In genomic region chr6:6039946-6040509, GRCh38 we compare ENCODE assay signal across 15 cellular contexts. TPM values are rescaled to one million over a fixed set of nuclear protein-coding genes. Genes with fewer than 3 reads are reported as not detected.
DNase-seq lines count a peak whose midpoint lies in the region; ATAC-seq and TF ChIP-seq lines count a peak whose summit lies in the region.
"Had no signal": no experiment of that assay in that cellular context is flagged by ENCODE, and none has a peak within 500 bp of the region (broad histone marks: within the 10 kb centered on the region; RNA-seq: fewer than 3 reads in every experiment).

No MANE protein-coding gene starts in this region.

- no peak overlapping the region for H3K27ac Mint-ChIP-seq in activated CD8-positive, alpha-beta T cell treated with anti-CD3 and anti-CD28 coated beads for 36 hours
- H3K27ac Mint-ChIP-seq in activated CD8-positive, alpha-beta T cell treated with anti-CD3 and anti-CD28 coated beads, Interleukin-2, amount 10 ng/mL, durations not matched to agents 7 days and 5 days: no peak overlapping the region
- H3K27ac Mint-ChIP-seq in stimulated activated naive B cell treated with anti-CD40 and anti-IgM and Interleukin-4, amounts not matched to agents 10 μg/mL and 1 μg/mL and 100 μg/mL, for 72 hours: no peak overlapping the region
- H3K27ac Mint-ChIP-seq: H9 had no signal

- peak; percentile 24 for ATAC-seq in activated CD8-positive, alpha-beta T cell treated with anti-CD3 and anti-CD28 coated beads for 36 hours
- ATAC-seq in activated CD8-positive, alpha-beta T cell treated with anti-CD3 and anti-CD28 coated beads, Interleukin-2, amount 10 ng/mL, durations not matched to agents 7 days and 5 days: no peak
- ATAC-seq in HG02610 (IDR thresholded peaks at IDR 0.05; ENCODE audit: unreplicated experiment) (peak; percentile 56), HG03108 (IDR thresholded peaks at IDR 0.05; ENCODE audit: unreplicated experiment) (no peak)
- ATAC-seq in stimulated activated naive B cell treated with anti-CD40 and anti-IgM and Interleukin-4, amounts not matched to agents 10 μg/mL and 1 μg/mL and 100 μg/mL, for 72 hours (replicated peaks): peak; percentile 39 to 73
- ATAC-seq: SK-N-SH treated with all-trans-retinoic acid at 6 μM for 48 hours had no signal

- no peak for TF ChIP-seq POLR2A in NB4 (IDR thresholded peaks at IDR 0.05; ENCODE audit: extremely low read depth, insufficient read length)

- H3K4me1 Mint-ChIP-seq in activated CD8-positive, alpha-beta T cell treated with anti-CD3 and anti-CD28 coated beads for 36 hours (ENCODE audit: low read depth): no peaks in the 10 kb centered on the region
- no peaks in the 10 kb centered on the region for H3K4me1 Mint-ChIP-seq in activated CD8-positive, alpha-beta T cell treated with anti-CD3 and anti-CD28 coated beads, Interleukin-2, amount 10 ng/mL, durations not matched to agents 7 days and 5 days (ENCODE audit: low read depth)
- H3K4me1 Mint-ChIP-seq in stimulated activated naive B cell treated with anti-CD40 and anti-IgM and Interleukin-4, amounts not matched to agents 10 μg/mL and 1 μg/mL and 100 μg/mL, for 72 hours: no peaks in the 10 kb centered on the region
- H3K4me1 Mint-ChIP-seq: H9 had no signal

- no peak overlapping the region for H3K4me3 Mint-ChIP-seq in activated CD8-positive, alpha-beta T cell treated with anti-CD3 and anti-CD28 coated beads for 36 hours
- no peak overlapping the region for H3K4me3 Mint-ChIP-seq in activated CD8-positive, alpha-beta T cell treated with anti-CD3 and anti-CD28 coated beads, Interleukin-2, amount 10 ng/mL, durations not matched to agents 7 days and 5 days
- no peak overlapping the region for H3K4me3 Mint-ChIP-seq in stimulated activated naive B cell treated with anti-CD40 and anti-IgM and Interleukin-4, amounts not matched to agents 10 μg/mL and 1 μg/mL and 100 μg/mL, for 72 hours
- H3K4me3 Mint-ChIP-seq: H9 had no signal

- CTCF ChIA-PET in activated CD8-positive, alpha-beta T cell treated with anti-CD3 and anti-CD28 coated beads for 36 hours (lab: Charles Lee): no interaction called here
- CTCF ChIA-PET in activated CD8-positive, alpha-beta T cell treated with anti-CD3 and anti-CD28 coated beads, Interleukin-2, amount 10 ng/mL, durations not matched to agents 7 days and 5 days (lab: Charles Lee): no interaction called here

- no peaks in the 10 kb centered on the region for H3K36me3 Mint-ChIP-seq in activated CD8-positive, alpha-beta T cell treated with anti-CD3 and anti-CD28 coated beads for 36 hours (ENCODE audit: low read depth)
- H3K36me3 Mint-ChIP-seq in activated CD8-positive, alpha-beta T cell treated with anti-CD3 and anti-CD28 coated beads, Interleukin-2, amount 10 ng/mL, durations not matched to agents 7 days and 5 days (ENCODE audit: low read depth): no peaks in the 10 kb centered on the region
- H3K36me3 Mint-ChIP-seq in stimulated activated naive B cell treated with anti-CD40 and anti-IgM and Interleukin-4, amounts not matched to agents 10 μg/mL and 1 μg/mL and 100 μg/mL, for 72 hours: no peaks in the 10 kb centered on the region

- TF ChIP-seq CTCF in activated CD8-positive, alpha-beta T cell treated with anti-CD3 and anti-CD28 coated beads for 36 hours (IDR thresholded peaks at IDR 0.05): no peak
- TF ChIP-seq CTCF in NB4 (IDR thresholded peaks at IDR 0.05; ENCODE audit: low read depth, low read length): no peak

- H3K9me3 Mint-ChIP-seq in activated CD8-positive, alpha-beta T cell treated with anti-CD3 and anti-CD28 coated beads for 36 hours: no peaks in the 10 kb centered on the region
- no peaks in the 10 kb centered on the region for H3K9me3 Mint-ChIP-seq in activated CD8-positive, alpha-beta T cell treated with anti-CD3 and anti-CD28 coated beads, Interleukin-2, amount 10 ng/mL, durations not matched to agents 7 days and 5 days (ENCODE audit: insufficient read depth)
- H3K9me3 Mint-ChIP-seq in stimulated activated naive B cell treated with anti-CD40 and anti-IgM and Interleukin-4, amounts not matched to agents 10 μg/mL and 1 μg/mL and 100 μg/mL, for 72 hours: peaks cover 0 to 1% of the 10 kb centered on the region in 2 donors
- H3K9me3 Mint-ChIP-seq: H9 had no signal

- intact Hi-C loops in activated CD8-positive, alpha-beta T cell treated with anti-CD3 and anti-CD28 coated beads for 36 hours (cut with micrococcal nuclease): no loop called here

- H3K4me3 ChIP-seq in NB4 (ENCODE audit: low read depth, low read length): no peak overlapping the region
- H3K4me3 ChIP-seq: Peyer's patch had no signal

- POLR2A ChIA-PET in activated CD8-positive, alpha-beta T cell treated with anti-CD3 and anti-CD28 coated beads for 36 hours (lab: Charles Lee): no interaction called here
- POLR2A ChIA-PET in activated CD8-positive, alpha-beta T cell treated with anti-CD3 and anti-CD28 coated beads, Interleukin-2, amount 10 ng/mL, durations not matched to agents 7 days and 5 days (lab: Charles Lee): no interaction called here

- DNase-seq in activated CD8-positive, alpha-beta T cell treated with anti-CD3 and anti-CD28 coated beads for 36 hours: no peak
- no peak for DNase-seq in activated CD8-positive, alpha-beta T cell treated with anti-CD3 and anti-CD28 coated beads, Interleukin-2, amount 10 ng/mL, durations not matched to agents 7 days and 5 days
- peak; percentile 29 for DNase-seq in NB4 (ENCODE audit: low read depth)
- no peak for DNase-seq in stimulated activated naive B cell treated with anti-CD40 and anti-IgM and Interleukin-4, amounts not matched to agents 10 μg/mL and 1 μg/mL and 100 μg/mL, for 72 hours
- no peak for DNase-seq in activated CD8-positive, alpha-beta memory T cell treated with anti-CD3 and anti-CD28 coated beads for 24 hours
- DNase-seq in activated CD4-positive, CD25-positive, alpha-beta regulatory T cell (lab: John Stamatoyannopoulos, UW): no peak
- DNase-seq: H9, NCI-H1092, NCI-H1694, NCI-H446, Peyer's patch, SHP77 had no signal

- H3K27me3 Mint-ChIP-seq in activated CD8-positive, alpha-beta T cell treated with anti-CD3 and anti-CD28 coated beads for 36 hours: peaks cover 12% of the 10 kb centered on the region
- H3K27me3 Mint-ChIP-seq in activated CD8-positive, alpha-beta T cell treated with anti-CD3 and anti-CD28 coated beads, Interleukin-2, amount 10 ng/mL, durations not matched to agents 7 days and 5 days (ENCODE audit: low read depth): peaks cover 13% of the 10 kb centered on the region
- peaks cover 35 to 37% of the 10 kb centered on the region in 2 donors for H3K27me3 Mint-ChIP-seq in stimulated activated naive B cell treated with anti-CD40 and anti-IgM and Interleukin-4, amounts not matched to agents 10 μg/mL and 1 μg/mL and 100 μg/mL, for 72 hours

RNA-seq across cellular contexts. Expression of gene NRN1, which starts 33.3 kb away (rescaled TPM):
- total RNA-seq in activated CD8-positive, alpha-beta T cell treated with anti-CD3 and anti-CD28 coated beads for 36 hours: 1 to 10 TPM; 5.9 to 7.1 TPM
- 10 to 100 TPM; 13.3 to 15.3 TPM for total RNA-seq in activated CD8-positive, alpha-beta T cell treated with anti-CD3 and anti-CD28 coated beads, Interleukin-2, amount 10 ng/mL, durations not matched to agents 7 days and 5 days
- total RNA-seq: H9 had no signal

Comparison
In these comparisons a context has a peak if more than half of its experiments do, and no peak if none do; other contexts are left out.
1. ATAC-seq: peak in activated CD8-positive, alpha-beta T cell treated with anti-CD3 and anti-CD28 coated beads for 36 hours (single experiment), HG02610 (single experiment) and stimulated activated naive B cell treated with anti-CD40 and anti-IgM and Interleukin-4, amounts not matched to agents 10 μg/mL and 1 μg/mL and 100 μg/mL, for 72 hours (2 of 2); none in activated CD8-positive, alpha-beta T cell treated with anti-CD3 and anti-CD28 coated beads, Interleukin-2, amount 10 ng/mL, durations not matched to agents 7 days and 5 days (single experiment) and HG03108 (single experiment).